8 cellular contexts compared by ENCODE assay signal in the genomic region with DNA sequence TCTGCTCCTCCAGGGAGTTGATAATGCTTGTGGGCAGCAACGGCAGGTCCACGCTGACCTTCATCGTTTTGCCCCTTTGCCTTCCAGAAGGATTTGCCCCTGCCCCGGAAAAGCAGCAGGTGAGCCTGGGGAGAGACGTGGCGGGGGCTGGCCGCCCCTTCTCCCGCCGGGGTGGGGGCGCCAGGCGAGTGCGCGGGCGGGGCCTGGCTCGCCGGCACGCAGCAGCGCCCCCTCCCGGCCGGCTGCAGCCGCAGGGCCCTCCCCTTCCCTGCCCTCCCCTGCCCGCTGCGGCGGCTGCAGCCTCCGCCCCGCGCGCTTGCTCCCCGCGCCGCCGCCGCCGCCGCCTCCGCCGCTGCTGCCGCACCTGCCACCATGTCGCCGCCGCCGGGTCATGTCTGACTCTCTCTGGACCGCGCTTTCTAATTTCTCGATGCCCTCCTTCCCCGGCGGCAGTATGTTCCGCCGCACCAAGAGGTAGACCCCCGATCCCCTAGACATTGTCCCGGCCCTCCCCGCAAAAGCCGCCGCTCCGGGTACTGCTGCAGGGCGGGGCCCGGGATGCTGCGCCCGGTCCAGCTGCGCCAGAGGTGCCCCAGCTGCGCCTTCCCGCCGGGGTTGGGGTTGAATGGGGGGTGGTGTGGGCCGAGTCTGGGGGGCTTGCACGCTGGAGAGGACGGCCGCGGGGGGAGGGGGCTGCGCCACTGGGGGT. TPM values are rescaled to one million over a fixed set of nuclear protein-coding genes. Genes with fewer than 3 reads are reported as not detected.
DNase-seq lines count a peak whose midpoint lies in the region; ATAC-seq, FAIRE-seq and TF ChIP-seq lines count a peak whose summit lies in the region.

A gene (plus strand): TSS at position 334 of the 709 bp plus-strand sequence. CDS start 58 bp downstream, at position 392.

- CTCF ChIA-PET in K562 (lab: Yijun Ruan, JAX; ENCODE audit: low intra/inter-chr PET ratio), result interaction anchor here (0.6 to 0.7 kb wide), 2 partner anchors 63 to 100 kb away, joined by 3 read pairs; no protein-coding TSS in a partner anchor

- TF ChIP-seq RAD21 in Ishikawa (IDR thresholded peaks at IDR 0.05; ENCODE audit: low read depth), result no peak; the same call in 1 of the 2 replicates
- 0 out of 4 replicates have a peak, but pooled peaks of 1 of the 2 experiments have one; percentile 34 for TF ChIP-seq RAD21 in K562 (CRISPR knock-in tag; conservative IDR thresholded peaks at IDR 0.05 in 1 of 2, IDR thresholded peaks at IDR 0.05 in 1 of 2)

- FAIRE-seq in D721Med (lab: Jason Lieb, UNC), result no peak
- no peak for FAIRE-seq in K562 (lab: Jason Lieb, UNC)

- in situ Hi-C loops in K562 (cut with MboI), result no loop called here

- peaks cover 12% of the 10 kb centered on the region; the same call in 1 of the 2 replicates for H4K20me1 ChIP-seq in K562 (replicated peaks; ENCODE audit: control insufficient read depth, insufficient read depth, low read length)

- 2% methylated on average over 19 of the region's 69 CpGs for WGBS in K562 (ENCODE audit: insufficient coverage, low coverage, missing lambda C conversion rate)

- peak; percentile 28; the same call in 1 of the 2 replicates for TF ChIP-seq EP300 in Ishikawa (IDR thresholded peaks at IDR 0.05; ENCODE audit: borderline replicate concordance)
- no peak for TF ChIP-seq EP300 in K562 (IDR thresholded peaks at IDR 0.05; ENCODE audit: low read length)

- H3K36me3 ChIP-seq in K562 (ENCODE audit: control insufficient read depth, insufficient read depth, low read length), result peaks cover 10% of the 10 kb centered on the region; the same call in 2 of the 3 replicates

- peaks cover 45 to 66% of the 10 kb centered on the region in 2 experiments for H3K4me1 ChIP-seq in K562 (replicated peaks in 1 of 2; ENCODE audit: control insufficient read depth in 2 of 2, insufficient read depth in 2 of 2, low read length in 2 of 2)

- peak within 1 kb of the TSS; percentile 82 for H3K4me2 ChIP-seq in K562 (ENCODE audit: insufficient read depth, low read length)

- peaks cover 20% of the 10 kb centered on the region for H3K79me2 ChIP-seq in K562 (ENCODE audit: control insufficient read depth, insufficient read depth, low read length)

- POLR2A ChIA-PET in K562 (lab: Yijun Ruan, JAX), result interaction anchor here (0.5 kb wide), 1 partner anchor 12 kb away, joined by 3 read pairs; no protein-coding TSS in a partner anchor

- no peaks in the 10 kb centered on the region; a peak in 1 of 5 replicates for H3K27me3 ChIP-seq in K562 (ENCODE audit: control insufficient read depth in 2 of 2, insufficient read depth in 2 of 2, low read length in 2 of 2)

- no peaks in the 10 kb centered on the region for H3K9me3 ChIP-seq in K562 (replicated peaks; ENCODE audit: control insufficient read depth, insufficient read depth, low read depth, low read length)

- TF ChIP-seq POLR2A in K562 (conservative IDR thresholded peaks at IDR 0.05) (no peak), GM18505 (IDR thresholded peaks at IDR 0.05; ENCODE audit: borderline replicate concordance, extremely low read depth, insufficient read depth, insufficient read length) (no peak)

- peak within 1 kb of the TSS; percentile 90 for H2AFZ ChIP-seq in K562 (ENCODE audit: low read depth, low read length)

- peak; percentile 47 for TF ChIP-seq CTCF in D721Med (IDR thresholded peaks at IDR 0.05; ENCODE audit: insufficient read depth, missing control alignments)
- TF ChIP-seq CTCF in K562 (IDR thresholded peaks at IDR 0.05 in 2 of 3, conservative IDR thresholded peaks at IDR 0.05 in 1 of 3; ENCODE audit: insufficient read depth in 2 of 3, low read depth in 1 of 3, low read length in 3 of 3), result peak; percentile 30 to 77 (median 66); a peak in 5 of 6 replicates

- H3K4me3 ChIP-seq in K562, result peak within 1 kb of the TSS; percentile 74

- H3K27ac ChIP-seq in K562 (ENCODE audit: extremely low read depth, low read depth, low read length), result peak within 1 kb of the TSS; percentile 67

- no TSS peak for BruUV-seq in K562 (replicated peaks; lab: Mats Ljungman, UMichigan)

- peak; percentile 69 for DNase-seq in D721Med (ENCODE audit: insufficient read length, low spot score)
- DNase-seq in SK-N-DZ (ENCODE audit: low spot score), result peak; percentile 51
- peak; percentile 79 to 88 (median 82) for DNase-seq in K562 (ENCODE audit: extremely low read depth in 1 of 4, low spot score in 3 of 4)
- peak; percentile 75 for DNase-seq in iPS-NIHi7 (ENCODE audit: extremely low spot score)
- DNase-seq in stimulated activated CD4-positive, alpha-beta T cell treated with anti-CD3 and anti-CD28 coated beads, Interleukin-4, amount 100 ng/mL, for 48 hours (ENCODE audit: low read depth in 2 of 2), result peak; percentile 55 to 56
- DNase-seq in COLO829 (ENCODE audit: low spot score), result no peak

- H3K9ac ChIP-seq in K562 (ENCODE audit: insufficient read depth in 1 of 2, low read depth in 2 of 2, low read length in 2 of 2), result peak within 1 kb of the TSS; percentile 54 to 90

- peak; percentile 64 for ATAC-seq in K562
- no peak for ATAC-seq in GM18505 (IDR thresholded peaks at IDR 0.05; ENCODE audit: unreplicated experiment)

- intact Hi-C loops in K562 (cut with micrococcal nuclease), result loop anchor here (5.0 kb wide), 1 partner anchor 49 kb away; a partner anchor contains a TSS

- H3K9me1 ChIP-seq in K562 (ENCODE audit: control insufficient read depth, insufficient read depth, low read length), result no peaks in the 10 kb centered on the region

TF ChIP-seq in Ishikawa, 13 proteins besides CTCF, POLR2A, EP300 and RAD21:
- TF ChIP-seq EGR1 (IDR thresholded peaks at IDR 0.05), result no peak
- TF ChIP-seq ZBTB7A (IDR thresholded peaks at IDR 0.05; ENCODE audit: low read depth), result peak; percentile 98
- no peak for TF ChIP-seq TEAD4 (IDR thresholded peaks at IDR 0.05)
- TF ChIP-seq TAF1 (IDR thresholded peaks at IDR 0.05; ENCODE audit: low read depth), result no peak
- 0 out of 2 replicates have a peak, but pooled peaks have one; percentile 11 for TF ChIP-seq YY1 (IDR thresholded peaks at IDR 0.05; ENCODE audit: low read depth)
- TF ChIP-seq, protein P1, sequence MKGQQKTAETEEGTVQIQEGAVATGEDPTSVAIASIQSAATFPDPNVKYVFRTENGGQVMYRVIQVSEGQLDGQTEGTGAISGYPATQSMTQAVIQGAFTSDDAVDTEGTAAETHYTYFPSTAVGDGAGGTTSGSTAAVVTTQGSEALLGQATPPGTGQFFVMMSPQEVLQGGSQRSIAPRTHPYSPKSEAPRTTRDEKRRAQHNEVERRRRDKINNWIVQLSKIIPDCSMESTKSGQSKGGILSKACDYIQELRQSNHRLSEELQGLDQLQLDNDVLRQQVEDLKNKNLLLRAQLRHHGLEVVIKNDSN (IDR thresholded peaks at IDR 0.05), result no peak
- TF ChIP-seq CEBPB (IDR thresholded peaks at IDR 0.05), result no peak
- TF ChIP-seq NFIC (IDR thresholded peaks at IDR 0.05), result no peak
- TF ChIP-seq TCF12 (IDR thresholded peaks at IDR 0.05; ENCODE audit: low read depth), result no peak

TF ChIP-seq in K562, 482 proteins besides CTCF, POLR2A, EP300 and RAD21 (continues in another document):
- TF ChIP-seq C11orf30 (IDR thresholded peaks at IDR 0.05; ENCODE audit: low read depth) (no peak), TSC22D4 (tag; IDR thresholded peaks at IDR 0.05) (no peak), POLR2G (IDR thresholded peaks at IDR 0.05; ENCODE audit: low read depth, low read length) (peak; percentile 68), CREM (IDR thresholded peaks at IDR 0.05; ENCODE audit: low read depth) (peak; percentile 36; the same call in 1 of the 2 replicates), RBFOX2 (IDR thresholded peaks at IDR 0.05; ENCODE audit: low read depth, low read length) (peak; percentile 68), CXXC5 (CRISPR knock-in tag; IDR thresholded peaks at IDR 0.05) (peak; percentile 83), ZC3H8 (IDR thresholded peaks at IDR 0.05) (no peak), BHLHE40 (IDR thresholded peaks at IDR 0.05; ENCODE audit: low read length) (no peak; the same call in 1 of the 2 replicates), RB1 (IDR thresholded peaks at IDR 0.05; ENCODE audit: low read depth) (peak; percentile 92), SIN3B (IDR thresholded peaks at IDR 0.05; ENCODE audit: low read depth) (0 out of 2 replicates have a peak, but pooled peaks have one; percentile 40), STAG1 (CRISPR knock-in tag; IDR thresholded peaks at IDR 0.05; ENCODE audit: borderline replicate concordance) (no peak), TEAD2 (tag; IDR thresholded peaks at IDR 0.05) (no peak)
- TF ChIP-seq, protein P2, sequence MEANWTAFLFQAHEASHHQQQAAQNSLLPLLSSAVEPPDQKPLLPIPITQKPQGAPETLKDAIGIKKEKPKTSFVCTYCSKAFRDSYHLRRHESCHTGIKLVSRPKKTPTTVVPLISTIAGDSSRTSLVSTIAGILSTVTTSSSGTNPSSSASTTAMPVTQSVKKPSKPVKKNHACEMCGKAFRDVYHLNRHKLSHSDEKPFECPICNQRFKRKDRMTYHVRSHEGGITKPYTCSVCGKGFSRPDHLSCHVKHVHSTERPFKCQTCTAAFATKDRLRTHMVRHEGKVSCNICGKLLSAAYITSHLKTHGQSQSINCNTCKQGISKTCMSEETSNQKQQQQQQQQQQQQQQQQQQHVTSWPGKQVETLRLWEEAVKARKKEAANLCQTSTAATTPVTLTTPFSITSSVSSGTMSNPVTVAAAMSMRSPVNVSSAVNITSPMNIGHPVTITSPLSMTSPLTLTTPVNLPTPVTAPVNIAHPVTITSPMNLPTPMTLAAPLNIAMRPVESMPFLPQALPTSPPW (CRISPR knock-in tag; IDR thresholded peaks at IDR 0.05), result peak; percentile 90

RNA-seq across cellular contexts. Expression of the gene that starts here (rescaled TPM):
- 18.5 and 25.5 TPM in 2 replicates for polyA plus RNA-seq in SK-N-DZ (2014; cell fraction: cytosol; rRNA removed)
- 81.0 and 102 TPM in 2 replicates for polyA plus RNA-seq in SK-N-DZ (2014; cell fraction: nucleus; rRNA removed)
- 16.9 and 44.1 TPM in 2 replicates for total RNA-seq in K562 (2011; cell fraction: chromatin; rRNA removed; ENCODE audit: low replicate concordance)
- total RNA-seq in K562 (2011; cell fraction: nucleolus; rRNA removed), result 24.6 and 28.7 TPM in 2 replicates
- 19.8 and 23.5 TPM in 2 replicates for total RNA-seq in K562 (2011; cell fraction: nucleoplasm; rRNA removed)
- total RNA-seq in K562 (2014; rRNA removed) (3.9 and 5.7 TPM in 2 replicates), K562 (2014; rRNA removed; fragmentation: Illumina TruSeq; extraction: Trizol) (1.9 and 2.8 TPM in 2 replicates), K562 (2015; rRNA removed; fragmentation: Illumina TruSeq; extraction: Trizol) (2.9 and 3.1 TPM in 2 replicates), K562 (2021) (10.3 and 12.1 TPM in 2 replicates)
- polyA plus RNA-seq in K562 (2011; rRNA removed) (8.2 and 17.4 TPM in 2 replicates), K562 (2014; fragmentation: Illumina TruSeq; extraction: Trizol) (6.4 and 8.8 TPM in 2 replicates), K562 (2014; fragmentation: Nextera tagmentation; extraction: Ambion mirVana) (under 1 TPM; 0.48 to 0.67 TPM), K562 (2014; rRNA removed) (7.6 and 10.5 TPM in 2 replicates)
- polyA plus RNA-seq in K562 (2011; cell fraction: cytosol; rRNA removed), result 12.7 and 13.3 TPM in 2 replicates
- 58.3 and 58.5 TPM in 2 replicates for polyA plus RNA-seq in K562 (2011; cell fraction: nucleus; rRNA removed)
- 6.0 and 9.1 TPM in 2 replicates for polyA plus RNA-seq in K562 (2012)
- 5.9 and 8.4 TPM in 2 replicates for polyA minus RNA-seq in K562 (2011; rRNA and poly(A)+ RNA removed)
- polyA minus RNA-seq in K562 (2011; cell fraction: cytosol; rRNA and poly(A)+ RNA removed), result 9.2 and 12.7 TPM in 2 replicates
- 6.7 and 10.0 TPM in 2 replicates for polyA minus RNA-seq in K562 (2011; cell fraction: nucleus; rRNA and poly(A)+ RNA removed)
